Comparison of ENCODE assay signal across 30 cellular contexts in the genomic region with DNA sequence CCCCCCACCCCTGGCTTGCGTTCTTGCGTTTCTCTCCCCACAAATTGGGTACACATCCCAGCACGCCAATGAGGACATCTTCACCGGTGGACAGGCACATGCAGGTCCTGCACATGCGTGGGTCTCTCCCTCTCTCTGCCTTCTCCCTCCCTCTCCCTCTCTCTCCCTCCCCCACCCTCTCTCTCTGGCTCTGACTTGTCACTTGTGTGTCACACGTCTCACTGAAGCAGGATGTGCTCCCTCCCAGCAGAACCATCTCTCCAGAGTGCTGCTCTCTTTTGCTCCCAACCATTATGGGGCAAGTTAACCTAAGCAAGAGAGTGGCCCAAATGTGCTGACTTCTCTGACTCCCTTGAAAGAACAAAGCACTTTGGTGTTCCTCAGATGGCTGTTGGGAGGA.
DNase-seq lines count a peak whose midpoint lies in the region; ATAC-seq, FAIRE-seq and TF ChIP-seq lines count a peak whose summit lies in the region.
"Had no signal": no experiment of that assay in that cellular context is flagged by ENCODE, and none has a peak within 500 bp of the region (broad histone marks: within the 10 kb centered on the region; RNA-seq: fewer than 3 reads in every experiment).

No MANE protein-coding gene starts in this region.

- CTCF ChIA-PET in activated CD4-positive, alpha-beta T cell treated with anti-CD3 and anti-CD28 coated beads for 36 hours (lab: Charles Lee) = no interaction called here

- H3K4me1 Mint-ChIP-seq in activated CD4-positive, alpha-beta T cell treated with anti-CD3 and anti-CD28 coated beads for 36 hours = peaks cover 47% of the 10 kb centered on the region
- peaks cover 41% of the 10 kb centered on the region for H3K4me1 Mint-ChIP-seq in T-helper 2 cell treated with Interferon-gamma antibody and Interleukin-4, amounts not matched to agents 5 μg/mL and 100 μg/mL, for 36 hours (ENCODE audit: low read depth)
- H3K4me1 Mint-ChIP-seq in effector memory CD8-positive, alpha-beta T cell (ENCODE audit: low read depth in 2 of 2) = peaks cover 30% of the 10 kb centered on the region in 2 donors

- H3K4me3 ChIP-seq in colonic mucosa = no peak overlapping the region
- H3K4me3 ChIP-seq: heart right ventricle, upper lobe of right lung had no signal

- H3K27ac Mint-ChIP-seq in activated CD4-positive, alpha-beta T cell treated with anti-CD3 and anti-CD28 coated beads for 36 hours = peak overlapping the region; percentile 58
- peak overlapping the region; percentile 62 for H3K27ac Mint-ChIP-seq in T-helper 2 cell treated with Interferon-gamma antibody and Interleukin-4, amounts not matched to agents 5 μg/mL and 100 μg/mL, for 36 hours
- peak overlapping the region; percentile 79 to 83 for H3K27ac Mint-ChIP-seq in effector memory CD8-positive, alpha-beta T cell

- peak; percentile 87 for FAIRE-seq in GM12891 (lab: Jason Lieb, UNC)
- FAIRE-seq: HepG2 had no signal

- peak; percentile 78 for ATAC-seq in activated CD4-positive, alpha-beta T cell treated with anti-CD3 and anti-CD28 coated beads for 36 hours
- ATAC-seq in effector memory CD8-positive, alpha-beta T cell (replicated peaks) = peak; percentile 40
- ATAC-seq in HG03159 (IDR thresholded peaks at IDR 0.05; ENCODE audit: unreplicated experiment) = no peak
- ATAC-seq in HG02938 (IDR thresholded peaks at IDR 0.05; ENCODE audit: unreplicated experiment) = no peak
- ATAC-seq: heart right ventricle, HepG2, left cardiac atrium, upper lobe of right lung had no signal

- peaks cover 3% of the 10 kb centered on the region for H3K36me3 Mint-ChIP-seq in activated CD4-positive, alpha-beta T cell treated with anti-CD3 and anti-CD28 coated beads for 36 hours (ENCODE audit: low read depth)
- H3K36me3 Mint-ChIP-seq in T-helper 2 cell treated with Interferon-gamma antibody and Interleukin-4, amounts not matched to agents 5 μg/mL and 100 μg/mL, for 36 hours (ENCODE audit: low read depth) = peaks cover 17% of the 10 kb centered on the region
- no peaks in the 10 kb centered on the region for H3K36me3 Mint-ChIP-seq in effector memory CD8-positive, alpha-beta T cell (ENCODE audit: insufficient read depth)

- no peaks in the 10 kb centered on the region for H3K27me3 ChIP-seq in colonic mucosa
- H3K27me3 ChIP-seq: brain microvascular endothelial cell, upper lobe of right lung had no signal

- POLR2A ChIA-PET in activated CD4-positive, alpha-beta T cell treated with anti-CD3 and anti-CD28 coated beads for 36 hours (lab: Charles Lee) = no interaction called here

- no peaks in the 10 kb centered on the region for H3K36me3 ChIP-seq in colonic mucosa
- H3K36me3 ChIP-seq: brain microvascular endothelial cell, heart right ventricle, upper lobe of right lung had no signal

- H3K9me3 ChIP-seq in colonic mucosa = no peaks in the 10 kb centered on the region
- H3K9me3 ChIP-seq: heart right ventricle, SK-N-SH, upper lobe of right lung had no signal

- H3K9me3 Mint-ChIP-seq in activated CD4-positive, alpha-beta T cell treated with anti-CD3 and anti-CD28 coated beads for 36 hours (ENCODE audit: low read depth) = peaks cover 3% of the 10 kb centered on the region
- peaks cover 15% of the 10 kb centered on the region for H3K9me3 Mint-ChIP-seq in T-helper 2 cell treated with Interferon-gamma antibody and Interleukin-4, amounts not matched to agents 5 μg/mL and 100 μg/mL, for 36 hours
- H3K9me3 Mint-ChIP-seq in effector memory CD8-positive, alpha-beta T cell = peaks cover 0 to 5% of the 10 kb centered on the region in 2 donors

- H3K4me1 ChIP-seq in colonic mucosa = no peaks in the 10 kb centered on the region
- H3K4me1 ChIP-seq: upper lobe of right lung had no signal

- no peaks in the 10 kb centered on the region for H3K27me3 Mint-ChIP-seq in activated CD4-positive, alpha-beta T cell treated with anti-CD3 and anti-CD28 coated beads for 36 hours
- H3K27me3 Mint-ChIP-seq in T-helper 2 cell treated with Interferon-gamma antibody and Interleukin-4, amounts not matched to agents 5 μg/mL and 100 μg/mL, for 36 hours (ENCODE audit: low read depth) = no peaks in the 10 kb centered on the region
- H3K27me3 Mint-ChIP-seq in effector memory CD8-positive, alpha-beta T cell = no peaks in the 10 kb centered on the region

- intact Hi-C loops in activated CD4-positive, alpha-beta T cell treated with anti-CD3 and anti-CD28 coated beads for 36 hours (cut with DNase I, micrococcal nuclease) = no loop called here
- intact Hi-C loops in colonic mucosa (cut with DNase I) = no loop called here

- no peak overlapping the region for H3K9ac ChIP-seq in colonic mucosa (ENCODE audit: low read depth in 2 of 2, low read length in 2 of 2)
- H3K9ac ChIP-seq: SK-N-SH had no signal

- TF ChIP-seq POLR2A in GM12891 (IDR thresholded peaks at IDR 0.05; ENCODE audit: low read depth, low read length) = no peak

- TF ChIP-seq CTCF in colonic mucosa (IDR thresholded peaks at IDR 0.05) = no peak

- H3K4me3 Mint-ChIP-seq in activated CD4-positive, alpha-beta T cell treated with anti-CD3 and anti-CD28 coated beads for 36 hours = no peak overlapping the region
- no peak overlapping the region for H3K4me3 Mint-ChIP-seq in T-helper 2 cell treated with Interferon-gamma antibody and Interleukin-4, amounts not matched to agents 5 μg/mL and 100 μg/mL, for 36 hours
- H3K4me3 Mint-ChIP-seq in effector memory CD8-positive, alpha-beta T cell = peak overlapping the region in 1 of 2 donors; percentile 19

- peak; percentile 56 for DNase-seq in activated CD4-positive, alpha-beta T cell treated with anti-CD3 and anti-CD28 coated beads for 36 hours
- no peak for DNase-seq in activated CD4-positive, alpha-beta T cell treated with anti-CD3 and anti-CD28 coated beads for 4 hours
- DNase-seq in GM12891 (ENCODE audit: insufficient read length, low spot score) (no peak), colonic mucosa (no peak)
- DNase-seq in T-helper 2 cell treated with Interferon-gamma antibody and Interleukin-4, amounts not matched to agents 5 μg/mL and 100 μg/mL, for 36 hours (ENCODE audit: low spot score) = no peak
- DNase-seq in effector memory CD8-positive, alpha-beta T cell = no peak
- DNase-seq: activated CD4-positive, CD25-positive, alpha-beta regulatory T cell; activated gamma-delta T cell; brain microvascular endothelial cell; effector memory CD4-positive, alpha-beta T cell; foreskin fibroblast; H7; heart right ventricle; left cardiac atrium; mammary epithelial cell; NCI-H1105; NCI-H1930; NCI-H2227 treated with DMSO at 0.1 percent for 48 hours; NCI-H748 treated with DMSO at 0.1 percent for 48 hours; nucleus accumbens; SK-N-SH; stimulated activated CD8-positive, alpha-beta memory T cell treated with anti-CD3 and anti-CD28 coated beads, Interleukin-4, amount 100 ng/mL, for 48 hours; T-helper 9 cell; upper lobe of right lung had no signal

- no peak overlapping the region for H3K27ac ChIP-seq in colonic mucosa
- H3K27ac ChIP-seq: 22Rv1, brain microvascular endothelial cell, heart right ventricle, HL-60, RWPE1, upper lobe of right lung had no signal

TF ChIP-seq in GM12891, 5 proteins besides CTCF, POLR2A, EP300 and RAD21:
- TF ChIP-seq TAF1 (IDR thresholded peaks at IDR 0.05; ENCODE audit: low read depth, low read length) (no peak), POU2F2 (IDR thresholded peaks at IDR 0.05; ENCODE audit: low read depth, low read length) (no peak)

Comparison
In these comparisons a context has a peak if more than half of its experiments do, and no peak if none do; other contexts are left out.
1. ATAC-seq: peak in activated CD4-positive, alpha-beta T cell treated with anti-CD3 and anti-CD28 coated beads for 36 hours (single experiment) and effector memory CD8-positive, alpha-beta T cell (single experiment); none in HG03159 (single experiment) and HG02938 (single experiment).
2. Peak in every context shown above with its lines, with median percentiles within 50 percentile points of each other: H3K27ac Mint-ChIP-seq.